Comparison of ENCODE assay signal across 16 cellular contexts in the genomic region with DNA sequence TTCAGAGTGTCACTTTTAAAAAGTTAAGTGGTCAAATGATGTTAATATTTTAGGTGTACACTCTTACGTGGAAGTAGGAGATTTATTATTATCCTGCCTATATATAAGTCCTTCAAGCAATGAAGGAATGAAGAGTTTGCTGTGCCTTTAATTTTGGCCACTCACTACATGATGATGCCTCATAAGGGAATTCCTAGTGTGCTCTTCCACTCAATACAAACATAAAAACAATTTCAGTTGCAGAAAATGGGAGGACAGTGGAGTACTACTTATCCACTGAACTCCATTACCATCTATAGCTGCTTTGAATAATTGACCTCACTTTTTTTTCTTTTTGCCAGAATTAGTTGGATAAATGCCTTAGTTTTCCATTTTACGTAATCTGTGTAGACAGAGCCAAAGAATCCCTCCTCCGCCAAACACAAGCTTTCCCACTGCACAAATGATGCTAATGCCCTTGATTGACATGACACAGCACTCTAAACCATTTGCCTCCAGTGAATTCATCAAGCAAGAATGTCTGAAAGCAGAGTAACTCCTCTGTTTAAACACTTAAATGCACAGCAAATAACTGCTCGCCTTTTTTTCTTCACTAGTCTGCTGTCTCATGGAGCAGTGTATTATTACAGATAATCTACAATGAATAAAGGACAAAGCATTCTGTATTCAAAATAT.
DNase-seq lines count a peak whose midpoint lies in the region; ATAC-seq and TF ChIP-seq lines count a peak whose summit lies in the region.
"Had no signal": no experiment of that assay in that cellular context is flagged by ENCODE, and none has a peak within 500 bp of the region (broad histone marks: within the 10 kb centered on the region; RNA-seq: fewer than 3 reads in every experiment).

No MANE protein-coding gene starts in this region.

- H3K4me3 ChIP-seq in mesenchymal stem cell (ENCODE audit: insufficient read depth in 1 of 2, low read depth in 1 of 2, low read length in 2 of 2): no peak overlapping the region
- no peak overlapping the region for H3K4me3 ChIP-seq in A673 (ENCODE audit: low read depth, low read length, poor library complexity, severe bottlenecking)
- H3K4me3 ChIP-seq: heart left ventricle had no signal

- H3K4me2 ChIP-seq in mesenchymal stem cell (ENCODE audit: low read length, poor library complexity, severe bottlenecking): no peak overlapping the region

- no peak overlapping the region for H2BK5ac ChIP-seq in mesenchymal stem cell (ENCODE audit: low read depth, low read length, poor library complexity, severe bottlenecking)

- H3K4me1 ChIP-seq in mesenchymal stem cell (ENCODE audit: control insufficient read depth, insufficient read depth, low read depth, low read length): no peaks in the 10 kb centered on the region
- no peaks in the 10 kb centered on the region for H3K4me1 ChIP-seq in A673 (ENCODE audit: insufficient read depth, low read length, poor library complexity, severe bottlenecking)
- H3K4me1 ChIP-seq: heart left ventricle had no signal

- no peak overlapping the region for H3K27ac ChIP-seq in mesenchymal stem cell (ENCODE audit: low read length, poor library complexity, severe bottlenecking)
- H3K27ac ChIP-seq in A673 (ENCODE audit: low read depth, low read length, poor library complexity, severe bottlenecking): no peak overlapping the region
- H3K27ac ChIP-seq: heart left ventricle had no signal

- intact Hi-C loops in A673 (cut with micrococcal nuclease; ENCODE audit: unreplicated experiment): no loop called here

- H3K14ac ChIP-seq in mesenchymal stem cell (ENCODE audit: low read length in 2 of 2): no peak overlapping the region

- POLR2A ChIA-PET in A673 (lab: Charles Lee; ENCODE audit: low non-redundant PET): no interaction called here

- H2BK15ac ChIP-seq in mesenchymal stem cell (ENCODE audit: low read depth, poor library complexity, severe bottlenecking): no peak overlapping the region

- DNase-seq in A172 (ENCODE audit: low spot score): peak; percentile 4
- DNase-seq in ELF-1 (ENCODE audit: low read depth, low spot score): peak; percentile 15
- peak; percentile 21 for DNase-seq in SK-N-DZ (ENCODE audit: low spot score)
- DNase-seq in mesenchymal stem cell: peak; percentile 52
- DNase-seq in stimulated activated CD4-positive, alpha-beta T cell treated with anti-CD3 and anti-CD28 coated beads, Interleukin-4, amount 100 ng/mL, for 4 hours: no peak
- DNase-seq in A673 (ENCODE audit: low spot score): no peak
- DNase-seq: activated CD4-positive, CD25-positive, alpha-beta regulatory T cell treated with anti-CD3 and anti-CD28 coated beads, Interleukin-2, amount 50 U/mL, for 72 hours; activated gamma-delta T cell; anterior cingulate cortex; heart left ventricle; kidney glomerular epithelial cell; NCI-H1092; stimulated activated CD4-positive, alpha-beta T cell treated with anti-CD3 and anti-CD28 coated beads, Interleukin-15, amount 100 ng/mL, for 24 hours; T-helper 2 cell had no signal

- H3K27me3 ChIP-seq in mesenchymal stem cell (ENCODE audit: control insufficient read depth in 1 of 2, insufficient read depth in 1 of 2, low read length in 2 of 2): no peaks in the 10 kb centered on the region
- no peaks in the 10 kb centered on the region for H3K27me3 ChIP-seq in A673 (replicated peaks; ENCODE audit: insufficient read depth, low read depth, low read length, poor library complexity)
- H3K27me3 ChIP-seq: heart left ventricle had no signal

- H3K23ac ChIP-seq in mesenchymal stem cell (ENCODE audit: low read length in 2 of 2): no peak overlapping the region

- CTCF ChIA-PET in A673 (lab: Charles Lee): no interaction called here

- no peak overlapping the region for H2BK120ac ChIP-seq in mesenchymal stem cell (ENCODE audit: low read depth, low read length)

- WGBS in mesenchymal stem cell: 59% methylated on average over 2 of the region's 4 CpGs

- H2AFZ ChIP-seq in mesenchymal stem cell (ENCODE audit: low read depth, low read length): no peak overlapping the region

- no peak overlapping the region for H4K91ac ChIP-seq in mesenchymal stem cell (ENCODE audit: low read length)

- no TSS peak for BruUV-seq in A673 (replicated peaks; lab: Mats Ljungman, UMichigan)

- no peak overlapping the region for H3K18ac ChIP-seq in mesenchymal stem cell (ENCODE audit: low read depth in 1 of 2, low read length in 2 of 2)

- H3K4ac ChIP-seq in mesenchymal stem cell (ENCODE audit: low read depth in 1 of 2, low read length in 2 of 2): no peak overlapping the region

- no peak for TF ChIP-seq CTCF in A673 (conservative IDR thresholded peaks at IDR 0.05; ENCODE audit: low read depth, low read length)

- H3K9me3 ChIP-seq in mesenchymal stem cell (ENCODE audit: control insufficient read depth, low read length) (peaks cover 5% of the 10 kb centered on the region), A673 (ENCODE audit: low read depth, low read length, poor library complexity, severe bottlenecking) (no peaks in the 10 kb centered on the region)

- H2BK12ac ChIP-seq in mesenchymal stem cell (ENCODE audit: low read length in 2 of 2): no peak overlapping the region

- no peaks in the 10 kb centered on the region for H3K36me3 ChIP-seq in mesenchymal stem cell (ENCODE audit: control insufficient read depth in 1 of 2, insufficient read depth in 2 of 2, low read depth in 1 of 2, low read length in 2 of 2)
- H3K36me3 ChIP-seq in A673 (ENCODE audit: insufficient read depth, low read length, poor library complexity, severe bottlenecking): no peaks in the 10 kb centered on the region
- H3K36me3 ChIP-seq: heart left ventricle had no signal

- no peak overlapping the region for H2AK5ac ChIP-seq in mesenchymal stem cell (ENCODE audit: low read length, severe bottlenecking)

- H3K9ac ChIP-seq in mesenchymal stem cell (ENCODE audit: low read length): no peak overlapping the region

- H4K8ac ChIP-seq in mesenchymal stem cell (ENCODE audit: low read length): no peak overlapping the region

- ATAC-seq in HG03439 (IDR thresholded peaks at IDR 0.05; ENCODE audit: unreplicated experiment) (no peak), HG02885 (IDR thresholded peaks at IDR 0.05; ENCODE audit: poor library complexity, unreplicated experiment) (no peak)

- no peaks in the 10 kb centered on the region for H3K79me1 ChIP-seq in mesenchymal stem cell (replicated peaks; ENCODE audit: low read length, poor library complexity, severe bottlenecking)

Comparison
In these comparisons a context has a peak if more than half of its experiments do, and no peak if none do; other contexts are left out.
1. DNase-seq: peak in A172 (single experiment), ELF-1 (single experiment), SK-N-DZ (single experiment) and mesenchymal stem cell (single experiment); none in stimulated activated CD4-positive, alpha-beta T cell treated with anti-CD3 and anti-CD28 coated beads, Interleukin-4, amount 100 ng/mL, for 4 hours (0 of 2) and A673 (single experiment).